In the genomic region with DNA sequence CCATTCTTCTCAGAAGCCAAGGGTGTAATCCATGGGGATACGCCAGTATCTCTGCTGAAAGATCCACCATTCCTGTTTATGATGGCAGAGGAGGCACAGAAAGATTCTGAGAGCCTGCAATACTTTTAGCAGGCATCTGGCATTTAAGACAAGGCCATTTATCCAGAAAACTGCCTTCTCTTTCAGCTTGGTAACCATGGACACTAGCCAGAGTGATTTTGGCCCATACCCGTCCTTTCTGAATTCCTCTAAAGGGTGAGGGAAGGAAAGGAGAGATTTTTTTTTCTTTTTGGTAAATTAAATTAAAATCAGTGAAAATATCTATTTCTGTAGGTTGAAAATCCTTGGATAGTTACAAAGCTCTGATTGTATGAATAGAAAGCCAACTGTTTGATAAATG, we compare ENCODE assay signal across 20 cellular contexts.
DNase-seq lines count a peak whose midpoint lies in the region; ATAC-seq and TF ChIP-seq lines count a peak whose summit lies in the region.
"Had no signal": no experiment of that assay in that cellular context is flagged by ENCODE, and none has a peak within 500 bp of the region (broad histone marks: within the 10 kb centered on the region; RNA-seq: fewer than 3 reads in every experiment).

No MANE protein-coding gene starts in this region.

- H4K20me1 ChIP-seq in neural progenitor cell (ENCODE audit: low read depth) = no peaks in the 10 kb centered on the region
- H4K20me1 ChIP-seq: BLaER1 had no signal

- no peak overlapping the region for H3K4me2 ChIP-seq in neural progenitor cell
- H3K4me2 ChIP-seq: BLaER1, PC-9 had no signal

- H3K4me1 ChIP-seq in right cardiac atrium (ENCODE audit: control insufficient read depth, insufficient read depth, low read length) (no peaks in the 10 kb centered on the region), neural progenitor cell (no peaks in the 10 kb centered on the region), endodermal cell (ENCODE audit: control insufficient read depth, insufficient read depth, low read length) (peaks cover 7% of the 10 kb centered on the region)
- H3K4me1 ChIP-seq: BLaER1 had no signal

- no peak for TF ChIP-seq CTCF in fibroblast of the aortic adventitia (IDR thresholded peaks at IDR 0.05; ENCODE audit: insufficient read depth, low read length)
- TF ChIP-seq CTCF in neural progenitor cell (IDR thresholded peaks at IDR 0.05) = no peak
- TF ChIP-seq CTCF in endodermal cell (conservative IDR thresholded peaks at IDR 0.05) = no peak

- peaks cover 2% of the 10 kb centered on the region for H3K27me3 Mint-ChIP-seq in neural progenitor cell (ENCODE audit: insufficient read depth, low read depth)
- no peaks in the 10 kb centered on the region for H3K27me3 Mint-ChIP-seq in endodermal cell (ENCODE audit: insufficient read depth)

- no peak for DNase-seq in right cardiac atrium
- no peak for DNase-seq in cardiac septum (ENCODE audit: low spot score)
- peak; percentile 34 for DNase-seq in fibroblast of the aortic adventitia (ENCODE audit: low read depth)
- no peak for DNase-seq in neural progenitor cell (ENCODE audit: low spot score)
- no peak for DNase-seq in stimulated activated effector memory CD8-positive, alpha-beta T cell treated with anti-CD3 and anti-CD28 coated beads, Interleukin-12 subunit alpha, Interleukin-12 subunit beta, amount 100 ng/mL, for 72 hours (ENCODE audit: low spot score in 2 of 2)
- DNase-seq in ACHN = no peak
- no peak for DNase-seq in endodermal cell
- DNase-seq: CD4-positive, alpha-beta memory T cell; DMS153; GOT3; KBM-7; NCI-H1105 treated with DMSO at 0.1 percent for 48 hours; NCI-H1694; NCI-H510A treated with DMSO at 0.1 percent for 48 hours; NCI-H82; PC-9 had no signal

- H3K9me3 ChIP-seq in right cardiac atrium (ENCODE audit: control insufficient read depth, low read length) (no peaks in the 10 kb centered on the region), neural progenitor cell (ENCODE audit: low read depth) (no peaks in the 10 kb centered on the region), endodermal cell (ENCODE audit: control insufficient read depth, low read length) (no peaks in the 10 kb centered on the region)
- H3K9me3 ChIP-seq: BLaER1 had no signal

- H3K4me3 ChIP-seq in right cardiac atrium (ENCODE audit: low read length) (no peak overlapping the region), fibroblast of the aortic adventitia (ENCODE audit: low read depth, low read length) (no peak overlapping the region), neural progenitor cell (no peak overlapping the region), endodermal cell (ENCODE audit: low read length) (no peak overlapping the region)
- H3K4me3 ChIP-seq: BLaER1, GM12878, PC-9 had no signal

- intact Hi-C loops in right cardiac atrium (cut with DNase I) (no loop called here), cardiac septum (cut with DNase I) (no loop called here)

- H3F3A ChIP-seq in neural progenitor cell (ENCODE audit: low read depth) = no peaks in the 10 kb centered on the region

- ATAC-seq in right cardiac atrium (peak; percentile 28 to 54), GM18867 (IDR thresholded peaks at IDR 0.05; ENCODE audit: unreplicated experiment) (no peak)
- ATAC-seq in stimulated activated effector memory CD8-positive, alpha-beta T cell treated with anti-CD3 and anti-CD28 coated beads, Interleukin-12 subunit alpha, Interleukin-12 subunit beta, amount 100 ng/mL, for 72 hours = no peak
- ATAC-seq: GM12878 had no signal

- H3K27ac Mint-ChIP-seq in neural progenitor cell = no peak overlapping the region
- H3K27ac Mint-ChIP-seq in stimulated activated effector memory CD8-positive, alpha-beta T cell treated with anti-CD3 and anti-CD28 coated beads, Interleukin-12 subunit alpha, Interleukin-12 subunit beta, amount 100 ng/mL, for 72 hours = no peak overlapping the region
- no peak overlapping the region for H3K27ac Mint-ChIP-seq in endodermal cell
- H3K27ac Mint-ChIP-seq: CD4-positive, alpha-beta memory T cell had no signal

- H3K36me3 Mint-ChIP-seq in neural progenitor cell (peaks cover 2% of the 10 kb centered on the region), endodermal cell (ENCODE audit: low read depth) (no peaks in the 10 kb centered on the region)
- H3K36me3 Mint-ChIP-seq in stimulated activated effector memory CD8-positive, alpha-beta T cell treated with anti-CD3 and anti-CD28 coated beads, Interleukin-12 subunit alpha, Interleukin-12 subunit beta, amount 100 ng/mL, for 72 hours = no peaks in the 10 kb centered on the region
- H3K36me3 Mint-ChIP-seq: CD4-positive, alpha-beta memory T cell had no signal

- H3K9me3 Mint-ChIP-seq in neural progenitor cell = no peaks in the 10 kb centered on the region
- H3K9me3 Mint-ChIP-seq in stimulated activated effector memory CD8-positive, alpha-beta T cell treated with anti-CD3 and anti-CD28 coated beads, Interleukin-12 subunit alpha, Interleukin-12 subunit beta, amount 100 ng/mL, for 72 hours = peaks cover 4% of the 10 kb centered on the region
- no peaks in the 10 kb centered on the region for H3K9me3 Mint-ChIP-seq in endodermal cell

- in situ Hi-C loops in ACHN (cut with HindIII; ENCODE audit: low pct_ligation_motif_present, low pct_unique_long_range_greater_than_20kb, low sequenced_read_pairs) = no loop called here

- H3K4me1 Mint-ChIP-seq in neural progenitor cell (peaks cover 13% of the 10 kb centered on the region), endodermal cell (peaks cover 15% of the 10 kb centered on the region)
- H3K4me1 Mint-ChIP-seq in stimulated activated effector memory CD8-positive, alpha-beta T cell treated with anti-CD3 and anti-CD28 coated beads, Interleukin-12 subunit alpha, Interleukin-12 subunit beta, amount 100 ng/mL, for 72 hours = no peaks in the 10 kb centered on the region
- H3K4me1 Mint-ChIP-seq: CD4-positive, alpha-beta memory T cell had no signal

- 59% methylated on average over 2 of the region's 2 CpGs for WGBS in right cardiac atrium
- 64 to 88% methylated on average over 2 of the region's 2 CpGs for WGBS in endodermal cell (ENCODE audit: insufficient coverage in 1 of 2, insufficient read length in 1 of 2), 2 experiments

- H3K4me3 Mint-ChIP-seq in neural progenitor cell (no peak overlapping the region), endodermal cell (no peak overlapping the region)
- no peak overlapping the region for H3K4me3 Mint-ChIP-seq in stimulated activated effector memory CD8-positive, alpha-beta T cell treated with anti-CD3 and anti-CD28 coated beads, Interleukin-12 subunit alpha, Interleukin-12 subunit beta, amount 100 ng/mL, for 72 hours
- H3K4me3 Mint-ChIP-seq: CD4-positive, alpha-beta memory T cell had no signal

- no peaks in the 10 kb centered on the region for H3K36me3 ChIP-seq in neural progenitor cell
- no peaks in the 10 kb centered on the region for H3K36me3 ChIP-seq in endodermal cell (ENCODE audit: control insufficient read depth, insufficient read depth, low read length)
- H3K36me3 ChIP-seq: BLaER1 had no signal

- H3K79me2 ChIP-seq in neural progenitor cell (ENCODE audit: low read depth) = no peaks in the 10 kb centered on the region

- no peak overlapping the region for H3K9ac ChIP-seq in neural progenitor cell
- H3K9ac ChIP-seq in endodermal cell (ENCODE audit: extremely low read depth, low read length, poor library complexity, severe bottlenecking) = no peak overlapping the region
- H3K9ac ChIP-seq: BLaER1 had no signal

- H2AFZ ChIP-seq in neural progenitor cell (replicated peaks) = peak overlapping the region; percentile 7
- H2AFZ ChIP-seq: PC-9 had no signal

- H3K27ac ChIP-seq in right cardiac atrium (ENCODE audit: low read length) (no peak overlapping the region), neural progenitor cell (no peak overlapping the region), endodermal cell (ENCODE audit: low read depth, low read length) (no peak overlapping the region)
- H3K27ac ChIP-seq: BLaER1, PC-9, RWPE1 had no signal

- H3K27me3 ChIP-seq in right cardiac atrium (ENCODE audit: control insufficient read depth, insufficient read depth) (no peaks in the 10 kb centered on the region), neural progenitor cell (no peaks in the 10 kb centered on the region), endodermal cell (ENCODE audit: control insufficient read depth, insufficient read depth, low read length, poor library complexity, severe bottlenecking) (no peaks in the 10 kb centered on the region)
- H3K27me3 ChIP-seq: BLaER1 had no signal

Comparison
In these comparisons a context has a peak if more than half of its experiments do, and no peak if none do; other contexts are left out.
1. ATAC-seq: peak in right cardiac atrium (2 of 2); none in GM18867 (single experiment) and stimulated activated effector memory CD8-positive, alpha-beta T cell treated with anti-CD3 and anti-CD28 coated beads, Interleukin-12 subunit alpha, Interleukin-12 subunit beta, amount 100 ng/mL, for 72 hours (single experiment).